ENCODE assay signal across 27 cellular contexts in genomic region chr20:2143594-2143993, GRCh38.
"Had no signal": no experiment of that assay in that cellular context is flagged by ENCODE, and none has a peak within 500 bp of the region (broad histone marks: within the 10 kb centered on the region; RNA-seq: fewer than 3 reads in every experiment).

No MANE protein-coding gene starts in this region.

- H3K27me3 Mint-ChIP-seq: activated B cell treated with CpG ODN at 0.5 μM for 24 hours; activated naive CD8-positive, alpha-beta T cell; brain; effector memory CD8-positive, alpha-beta T cell; naive B cell; progenitor cell of endocrine pancreas; type B pancreatic cell had no signal

- H3K9me3 ChIP-seq: ascending aorta, left lung, ovary, sigmoid colon, thoracic aorta, vagina had no signal

- H3K36me3 ChIP-seq: cardiac muscle cell, ovary had no signal

- H3K27ac ChIP-seq: ascending aorta, cardiac muscle cell, left lung, ovary, sigmoid colon, thoracic aorta, vagina had no signal

- H3K4me1 ChIP-seq: ascending aorta had no signal

- H3K4me3 Mint-ChIP-seq: activated B cell treated with CpG ODN at 0.5 μM for 24 hours; activated naive CD8-positive, alpha-beta T cell; brain; effector memory CD8-positive, alpha-beta T cell; naive B cell; T-helper 2 cell treated with Interferon-gamma antibody and Interleukin-4, amounts not matched to agents 5 μg/mL and 100 μg/mL, for 36 hours; type B pancreatic cell had no signal

- H3K27me3 ChIP-seq: ascending aorta, cardiac muscle cell, left lung, ovary, sigmoid colon, vagina had no signal

- DNase-seq: activated B cell treated with CpG ODN at 0.5 μM for 24 hours; activated CD4-positive, alpha-beta T cell treated with anti-CD3 and anti-CD28 coated beads, Interleukin-2, amount 50 U/mL, for 4 hours; activated T-cell treated with anti-CD3 and anti-CD28 coated beads for 4 hours; cortex of kidney; effector memory CD8-positive, alpha-beta T cell; kidney glomerular epithelial cell; mammary epithelial cell; naive B cell; ovary; sigmoid colon; small intestine; stimulated activated CD4-positive, alpha-beta T cell treated with anti-CD3 and anti-CD28 coated beads, Interleukin-1b, Interleukin-23, amount 100 ng/mL, for 48 hours; stimulated activated CD4-positive, alpha-beta T cell treated with anti-CD3 and anti-CD28 coated beads, Interleukin-4, amount 100 ng/mL, for 4 hours; stimulated activated CD8-positive, alpha-beta memory T cell treated with anti-CD3 and anti-CD28 coated beads, Interleukin-4, amount 100 ng/mL, for 48 hours; stimulated activated naive CD4-positive, alpha-beta T cell; T-helper 1 cell had no signal

- H3K27ac Mint-ChIP-seq: activated B cell treated with CpG ODN at 0.5 μM for 24 hours; activated naive CD8-positive, alpha-beta T cell; activated T-helper 2 cell treated with anti-CD3 and anti-CD28 coated beads, Interferon-gamma antibody, Interleukin-2, Interleukin-4, amounts not matched to agents 10 μg/mL and 5 μg/mL and 100 μg/mL, durations not matched to agents 14 hours and 24 hours and 36 hours; effector memory CD8-positive, alpha-beta T cell; T-helper 2 cell treated with Interferon-gamma antibody and Interleukin-4, amounts not matched to agents 5 μg/mL and 100 μg/mL, for 36 hours; type B pancreatic cell had no signal

- H3K4me3 ChIP-seq: ascending aorta, cardiac muscle cell, left lung, ovary, sigmoid colon, thoracic aorta, vagina had no signal

- H3K9me3 Mint-ChIP-seq: activated B cell treated with CpG ODN at 0.5 μM for 24 hours; activated T-helper 2 cell treated with anti-CD3 and anti-CD28 coated beads, Interferon-gamma antibody, Interleukin-2, Interleukin-4, amounts not matched to agents 10 μg/mL and 5 μg/mL and 100 μg/mL, durations not matched to agents 14 hours and 24 hours and 36 hours; brain; effector memory CD8-positive, alpha-beta T cell; naive B cell; T-helper 2 cell treated with Interferon-gamma antibody and Interleukin-4, amounts not matched to agents 5 μg/mL and 100 μg/mL, for 36 hours; type B pancreatic cell had no signal

- H3K4me1 Mint-ChIP-seq: activated B cell treated with CpG ODN at 0.5 μM for 24 hours had no signal

- ATAC-seq: effector memory CD8-positive, alpha-beta T cell; left lung had no signal
